Comparison of ENCODE assay signal across 18 cellular contexts in genomic region chr6:158064725-158065251, GRCh38.
DNase-seq lines count a peak whose midpoint lies in the region; ATAC-seq, FAIRE-seq and TF ChIP-seq lines count a peak whose summit lies in the region.
"Had no signal": no experiment of that assay in that cellular context is flagged by ENCODE, and none has a peak within 500 bp of the region (broad histone marks: within the 10 kb centered on the region; RNA-seq: fewer than 3 reads in every experiment).

No MANE protein-coding gene starts in this region.

- WGBS in HepG2 (ENCODE audit: low lambda C conversion rate): 92% methylated on average over 20 of the region's 24 CpGs
- no CpG with 5 or more reads among the region's 24 CpGs for WGBS in right lobe of liver (ENCODE audit: insufficient coverage, low coverage, low lambda C conversion rate, missing lambda C conversion rate)
- 87 to 94% (median 91%) methylated on average over 17 to 24 of the region's 24 CpGs for WGBS in spleen, 5 donors

- no peak for TF ChIP-seq CTCF in HepG2 (CRISPR knock-in tag; IDR thresholded peaks at IDR 0.05)
- no peak for TF ChIP-seq CTCF in right lobe of liver (IDR thresholded peaks at IDR 0.05)
- no peak for TF ChIP-seq CTCF in WERI-Rb-1 (IDR thresholded peaks at IDR 0.05; ENCODE audit: low read depth, low read length)
- TF ChIP-seq CTCF in spleen (IDR thresholded peaks at IDR 0.05 in 8 of 11, conservative IDR thresholded peaks at IDR 0.05 in 3 of 11): no peak

- H2AFZ ChIP-seq in HepG2 (ENCODE audit: low read length): no peak overlapping the region
- H2AFZ ChIP-seq: GM23338 had no signal

- no peaks in the 10 kb centered on the region for H3K79me2 ChIP-seq in HepG2 (ENCODE audit: insufficient read depth, low read length)

- intact Hi-C loops in HepG2 (cut with micrococcal nuclease; ENCODE audit: unreplicated experiment) (no loop called here), right lobe of liver (cut with DNase I) (no loop called here), spleen (cut with DNase I; ENCODE audit: low total_unique reads) (no loop called here)

- H3K27ac ChIP-seq in HepG2 (ENCODE audit: extremely low read length, insufficient read depth, low read length) (no peak overlapping the region), right lobe of liver (no peak overlapping the region), WERI-Rb-1 (peak overlapping the region; percentile 9), spleen (no peak overlapping the region)
- H3K27ac ChIP-seq: HL-60, RWPE1 had no signal

- peaks cover 56 to 92% of the 10 kb centered on the region in 2 experiments for H3K36me3 ChIP-seq in HepG2 (replicated peaks in 1 of 2; ENCODE audit: control insufficient read depth in 1 of 2, insufficient read depth in 2 of 2, low read length in 2 of 2)
- H3K36me3 ChIP-seq in right lobe of liver: peaks cover 0 to 5% (median 0%) of the 10 kb centered on the region in 4 donors
- peaks cover 18% of the 10 kb centered on the region for H3K36me3 ChIP-seq in WERI-Rb-1
- H3K36me3 ChIP-seq in spleen: peaks cover 0 to 94% (median 16%) of the 10 kb centered on the region in 6 donors

- H3K9me3 ChIP-seq in HepG2 (ENCODE audit: low read length) (no peaks in the 10 kb centered on the region), right lobe of liver (no peaks in the 10 kb centered on the region), WERI-Rb-1 (ENCODE audit: severe bottlenecking) (peaks cover 3% of the 10 kb centered on the region), spleen (no peaks in the 10 kb centered on the region)

- BruUV-seq in HepG2 (replicated peaks; lab: Mats Ljungman, UMichigan): no TSS peak

- no peak for TF ChIP-seq EP300 in HepG2 (IDR thresholded peaks at IDR 0.05; ENCODE audit: low read depth in 2 of 2, low read length in 2 of 2)
- no peak for TF ChIP-seq EP300 in HepG2 (CRISPR knock-in tag; IDR thresholded peaks at IDR 0.05; ENCODE audit: borderline replicate concordance)

- in situ Hi-C loops in HepG2 (cut with HindIII; ENCODE audit: extremely low pct_ligation_motif_present, low pct_unique_long_range_greater_than_20kb): no loop called here

- H3K27me3 ChIP-seq in HepG2 (ENCODE audit: control insufficient read depth in 1 of 2, insufficient read depth in 2 of 2, low read length in 2 of 2) (no peaks in the 10 kb centered on the region), right lobe of liver (no peaks in the 10 kb centered on the region), WERI-Rb-1 (ENCODE audit: insufficient read depth, low read depth, severe bottlenecking) (no peaks in the 10 kb centered on the region), spleen (replicated peaks in 1 of 7) (no peaks in the 10 kb centered on the region)

- H4K20me1 ChIP-seq in HepG2 (ENCODE audit: insufficient read depth, low read length): no peaks in the 10 kb centered on the region

- POLR2A ChIA-PET in HepG2 (lab: Yijun Ruan, JAX): interaction anchor here (1.2 kb wide), 1 partner anchor 15 kb away, joined by 3 read pairs; no protein-coding TSS in a partner anchor

- no peak for FAIRE-seq in HepG2 (lab: Jason Lieb, UNC)
- FAIRE-seq: G401.6, GM18507, HTR-8/SVneo had no signal

- H3K4me2 ChIP-seq in HepG2 (ENCODE audit: low read depth, low read length): no peak overlapping the region
- H3K4me2 ChIP-seq: GM23338 had no signal

- no peak overlapping the region for H3K9ac ChIP-seq in HepG2 (ENCODE audit: insufficient read depth, low read depth, low read length)

- DNase-seq in HepG2 (ENCODE audit: low spot score) (no peak), right lobe of liver (no peak), NCI-H187 (lab: John Stamatoyannopoulos, UW) (peak; percentile 34 to 67), WERI-Rb-1 (peak; percentile 76), spleen (peak; percentile 56), NCI-H2029 (lab: John Stamatoyannopoulos, UW) (no peak)
- DNase-seq in stimulated activated CD4-positive, alpha-beta T cell treated with anti-CD3 and anti-CD28 coated beads, Interleukin-4, amount 100 ng/mL, for 4 hours: no peak
- DNase-seq: CD4-positive, alpha-beta T cell; NCI-H2081; NCI-H226; NK-92 treated with Interleukin-12 subunit alpha and Interleukin-12 subunit beta, amount 100 ng/mL, for 24 hours had no signal

- 0 out of 4 replicates have a peak, but pooled peaks of 1 of the 2 experiments have one; percentile 28 for TF ChIP-seq POLR2A in HepG2 (IDR thresholded peaks at IDR 0.05; ENCODE audit: insufficient read depth in 1 of 2, low read depth in 2 of 2, low read length in 2 of 2)
- TF ChIP-seq POLR2A in right lobe of liver (IDR thresholded peaks at IDR 0.05): no peak
- no peak for TF ChIP-seq POLR2A in spleen (IDR thresholded peaks at IDR 0.05)

- H3K4me3 ChIP-seq in HepG2 (replicated peaks in 1 of 3; ENCODE audit: insufficient read depth in 1 of 3, low read depth in 2 of 3, low read length in 3 of 3) (no peak overlapping the region), right lobe of liver (no peak overlapping the region), WERI-Rb-1 (ENCODE audit: low read depth, low read length) (no peak overlapping the region), spleen (no peak overlapping the region)
- H3K4me3 ChIP-seq: GM23338 had no signal

- CTCF ChIA-PET in HepG2 (lab: Yijun Ruan, JAX; ENCODE audit: low intra/inter-chr PET ratio, low total read pairs): no interaction called here

- H3K4me1 ChIP-seq in HepG2 (ENCODE audit: insufficient read depth, low read length) (peaks cover 29% of the 10 kb centered on the region), right lobe of liver (peaks cover 0 to 11% (median 0%) of the 10 kb centered on the region in 4 donors), spleen (peaks cover 0 to 33% (median 19%) of the 10 kb centered on the region in 6 donors)

- no peak for TF ChIP-seq RAD21 in HepG2 (CRISPR knock-in tag; IDR thresholded peaks at IDR 0.05)

- peak; percentile 6 for ATAC-seq in HepG2
- ATAC-seq in right lobe of liver: no peak
- ATAC-seq: GM23338, HCT116 had no signal

TF ChIP-seq in HepG2, 621 proteins besides CTCF, POLR2A, EP300 and RAD21:
- TF ChIP-seq AHDC1 (CRISPR knock-in tag; IDR thresholded peaks at IDR 0.05; ENCODE audit: borderline replicate concordance) (no peak), SRY (CRISPR knock-in tag; IDR thresholded peaks at IDR 0.05) (no peak), AGO2 (optimal IDR thresholded peaks at IDR 0.05; ENCODE audit: low read depth, low read length) (peak; percentile 74), ZNF607 (CRISPR knock-in tag; IDR thresholded peaks at IDR 0.05; ENCODE audit: borderline replicate concordance) (no peak), ZNF768 (CRISPR knock-in tag; IDR thresholded peaks at IDR 0.05) (peak; percentile 40; the same call in 1 of the 2 replicates)

Comparison
In these comparisons a context has a peak if more than half of its experiments do, and no peak if none do; other contexts are left out.
1. DNase-seq: peak in NCI-H187 (2 of 2), WERI-Rb-1 (single experiment) and spleen (single experiment); none in HepG2 (single experiment), right lobe of liver (0 of 3), stimulated activated CD4-positive, alpha-beta T cell treated with anti-CD3 and anti-CD28 coated beads, Interleukin-4, amount 100 ng/mL, for 4 hours (0 of 2) and NCI-H2029 (single experiment).